20 cellular contexts compared by ENCODE assay signal in the genomic region with DNA sequence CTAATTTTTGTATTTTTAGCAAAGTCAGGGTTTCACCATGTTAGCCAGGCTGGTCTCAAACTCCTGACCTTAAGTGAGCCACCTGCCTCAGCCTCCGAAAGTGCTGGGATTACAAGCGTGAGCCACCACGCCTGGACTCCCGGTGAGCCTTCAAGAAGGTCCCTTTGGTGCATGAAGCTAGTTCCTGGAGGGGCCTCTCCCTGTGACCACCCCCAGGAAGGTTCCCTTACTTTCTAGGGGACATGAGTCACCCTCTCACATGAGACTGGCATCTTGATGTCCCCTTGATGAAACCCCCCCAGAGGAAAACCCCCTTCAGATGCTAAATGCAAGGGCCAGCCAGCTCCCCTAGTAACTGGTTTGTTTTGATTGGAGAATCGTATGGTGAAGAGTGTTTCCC. TPM values are rescaled to one million over a fixed set of nuclear protein-coding genes. Genes with fewer than 3 reads are reported as not detected.
DNase-seq lines count a peak whose midpoint lies in the region; ATAC-seq, FAIRE-seq and TF ChIP-seq lines count a peak whose summit lies in the region.
"Had no signal": no experiment of that assay in that cellular context is flagged by ENCODE, and none has a peak within 500 bp of the region (broad histone marks: within the 10 kb centered on the region; RNA-seq: fewer than 3 reads in every experiment).

No MANE protein-coding gene starts in this region.

- H3K36me3 ChIP-seq in heart right ventricle (peaks cover 0 to 79% (median 6%) of the 10 kb centered on the region in 9 donors), KMS-11 (ENCODE audit: insufficient read depth) (no peaks in the 10 kb centered on the region; the same call in 1 of the 2 replicates), K562 (ENCODE audit: control insufficient read depth, insufficient read depth, low read length) (peaks cover 78% of the 10 kb centered on the region; the same call in 2 of the 3 replicates)

- CTCF ChIA-PET in K562 (lab: Yijun Ruan, JAX; ENCODE audit: low intra/inter-chr PET ratio): no interaction called here

- no peaks in the 10 kb centered on the region for H3K9me3 Mint-ChIP-seq in stimulated activated naive B cell treated with anti-CD40 and anti-IgM and Interleukin-4, amounts not matched to agents 10 μg/mL and 1 μg/mL and 100 μg/mL, for 72 hours

- H3K4me2 ChIP-seq in KMS-11: no peak overlapping the region
- no peak overlapping the region for H3K4me2 ChIP-seq in K562 (ENCODE audit: insufficient read depth, low read length)
- H3K4me2 ChIP-seq: hepatocyte had no signal

- H3K9ac ChIP-seq in KMS-11: no peak overlapping the region
- H3K9ac ChIP-seq in K562 (ENCODE audit: insufficient read depth in 1 of 2, low read depth in 2 of 2, low read length in 2 of 2): no peak overlapping the region

- H2AFZ ChIP-seq in KMS-11 (ENCODE audit: low read depth) (no peak overlapping the region), K562 (ENCODE audit: low read depth, low read length) (no peak overlapping the region)
- H2AFZ ChIP-seq: hepatocyte had no signal

- BruUV-seq in K562 (replicated peaks; lab: Mats Ljungman, UMichigan): no TSS peak

- H3K27ac ChIP-seq in heart right ventricle: peak overlapping the region in 7 of 10 donors; percentile 22 to 64 (median 56)
- H3K27ac ChIP-seq in KMS-11: peak overlapping the region; percentile 20; the same call in 1 of the 2 replicates
- no peak overlapping the region for H3K27ac ChIP-seq in K562 (ENCODE audit: extremely low read depth, low read depth, low read length)
- H3K27ac ChIP-seq: hepatocyte had no signal

- peaks cover 3% of the 10 kb centered on the region for H3K9me1 ChIP-seq in K562 (ENCODE audit: control insufficient read depth, insufficient read depth, low read length)

- POLR2A ChIA-PET in K562 (lab: Yijun Ruan, JAX): interaction anchor here (0.6 to 1.9 kb wide), 4 partner anchors 12 to 181 kb away, joined by 3 to 6 read pairs (median 4); no protein-coding TSS in a partner anchor

- ATAC-seq in heart right ventricle (no peak), left cardiac atrium (no peak), K562 (no peak), GM18498 (IDR thresholded peaks at IDR 0.05; ENCODE audit: unreplicated experiment) (no peak)
- ATAC-seq in stimulated activated naive B cell treated with anti-CD40 and anti-IgM and Interleukin-4, amounts not matched to agents 10 μg/mL and 1 μg/mL and 100 μg/mL, for 72 hours (replicated peaks): no peak
- ATAC-seq: activated CD4-positive, alpha-beta T cell treated with anti-CD3 and anti-CD28 coated beads for 36 hours had no signal

- H3K4me1 ChIP-seq in heart right ventricle (peaks cover 0 to 72% (median 33%) of the 10 kb centered on the region in 9 donors), KMS-11 (ENCODE audit: low read depth, poor library complexity, severe bottlenecking) (peaks cover 6% of the 10 kb centered on the region), K562 (replicated peaks in 1 of 2; ENCODE audit: control insufficient read depth in 2 of 2, insufficient read depth in 2 of 2, low read length in 2 of 2) (peaks cover 0 to 13% of the 10 kb centered on the region in 2 experiments; a peak in 1 of 5 replicates)

- DNase-seq in heart right ventricle (no peak), left cardiac atrium (no peak), K562 (ENCODE audit: extremely low read depth in 1 of 4, low spot score in 3 of 4) (no peak), DMS 273 (lab: John Stamatoyannopoulos, UW; ENCODE audit: unreplicated experiment) (no peak)
- no peak for DNase-seq in stimulated activated naive B cell treated with anti-CD40 and anti-IgM and Interleukin-4, amounts not matched to agents 10 μg/mL and 1 μg/mL and 100 μg/mL, for 72 hours
- no peak for DNase-seq in activated T-cell treated with anti-CD3 and anti-CD28 coated beads, Interleukin-2, amount 50 U/mL, for 1 hour
- DNase-seq: COR-L47, islet precursor cell, NCI-H1048, NCI-H2029 treated with DMSO at 0.1 percent for 48 hours, NCI-H446 treated with DMSO at 0.1 percent for 48 hours had no signal

- H3K79me2 ChIP-seq in KMS-11 (ENCODE audit: insufficient read depth, low read depth): peaks cover 19% of the 10 kb centered on the region; the same call in 1 of the 2 replicates
- peaks cover 16% of the 10 kb centered on the region for H3K79me2 ChIP-seq in K562 (ENCODE audit: control insufficient read depth, insufficient read depth, low read length)

- H3K27me3 ChIP-seq in heart right ventricle (no peaks in the 10 kb centered on the region), KMS-11 (ENCODE audit: insufficient read depth, low read depth) (no peaks in the 10 kb centered on the region), K562 (ENCODE audit: control insufficient read depth in 2 of 2, insufficient read depth in 2 of 2, low read length in 2 of 2) (no peaks in the 10 kb centered on the region)
- H3K27me3 ChIP-seq: adrenal gland, hepatocyte had no signal

- FAIRE-seq in K562 (lab: Jason Lieb, UNC): no peak

- TF ChIP-seq RAD21 in K562 (CRISPR knock-in tag; conservative IDR thresholded peaks at IDR 0.05 in 1 of 2, IDR thresholded peaks at IDR 0.05 in 1 of 2): no peak

- in situ Hi-C loops in K562 (cut with MboI): no loop called here

- H3K4me3 ChIP-seq in heart right ventricle (no peak overlapping the region), KMS-11 (IDR thresholded peaks at IDR 0.05; ENCODE audit: insufficient read depth, low read depth, low read length) (no peak overlapping the region), K562 (no peak overlapping the region)
- H3K4me3 ChIP-seq: adrenal gland, hepatocyte had no signal

- H3K9me3 ChIP-seq in heart right ventricle (no peaks in the 10 kb centered on the region), K562 (replicated peaks; ENCODE audit: control insufficient read depth, insufficient read depth, low read depth, low read length) (no peaks in the 10 kb centered on the region)
- H3K9me3 ChIP-seq: adrenal gland had no signal

- TF ChIP-seq POLR2A in K562 (conservative IDR thresholded peaks at IDR 0.05): 0 out of 2 replicates have a peak, but pooled peaks have one; percentile 2

- H3K27ac Mint-ChIP-seq in stimulated activated naive B cell treated with anti-CD40 and anti-IgM and Interleukin-4, amounts not matched to agents 10 μg/mL and 1 μg/mL and 100 μg/mL, for 72 hours: peak overlapping the region; percentile 81
- H3K27ac Mint-ChIP-seq: activated CD4-positive, alpha-beta T cell treated with anti-CD3 and anti-CD28 coated beads for 36 hours had no signal

- H3K4me1 Mint-ChIP-seq in stimulated activated naive B cell treated with anti-CD40 and anti-IgM and Interleukin-4, amounts not matched to agents 10 μg/mL and 1 μg/mL and 100 μg/mL, for 72 hours: peaks cover 30 to 35% of the 10 kb centered on the region in 2 donors

- TF ChIP-seq CTCF in heart right ventricle (IDR thresholded peaks at IDR 0.05) (no peak), KMS-11 (conservative IDR thresholded peaks at IDR 0.05; ENCODE audit: low read depth, low read length) (no peak), K562 (IDR thresholded peaks at IDR 0.05 in 2 of 3, conservative IDR thresholded peaks at IDR 0.05 in 1 of 3; ENCODE audit: insufficient read depth in 2 of 3, low read depth in 1 of 3, low read length in 3 of 3) (no peak)

- intact Hi-C loops in heart right ventricle (cut with DNase I): no loop called here
- intact Hi-C loops in left cardiac atrium (cut with DNase I): no loop called here
- intact Hi-C loops in K562 (cut with micrococcal nuclease): no loop called here

- no peak overlapping the region for H3K4me3 Mint-ChIP-seq in stimulated activated naive B cell treated with anti-CD40 and anti-IgM and Interleukin-4, amounts not matched to agents 10 μg/mL and 1 μg/mL and 100 μg/mL, for 72 hours
- H3K4me3 Mint-ChIP-seq: activated CD4-positive, alpha-beta T cell treated with anti-CD3 and anti-CD28 coated beads for 36 hours had no signal

- no peak for TF ChIP-seq EP300 in K562 (IDR thresholded peaks at IDR 0.05; ENCODE audit: low read length)

- H3K27me3 Mint-ChIP-seq in stimulated activated naive B cell treated with anti-CD40 and anti-IgM and Interleukin-4, amounts not matched to agents 10 μg/mL and 1 μg/mL and 100 μg/mL, for 72 hours: no peaks in the 10 kb centered on the region
- H3K27me3 Mint-ChIP-seq: activated CD4-positive, alpha-beta T cell treated with anti-CD3 and anti-CD28 coated beads for 36 hours had no signal

- H3K36me3 Mint-ChIP-seq in stimulated activated naive B cell treated with anti-CD40 and anti-IgM and Interleukin-4, amounts not matched to agents 10 μg/mL and 1 μg/mL and 100 μg/mL, for 72 hours: peaks cover 42 to 63% of the 10 kb centered on the region in 2 donors

- H4K20me1 ChIP-seq in KMS-11 (ENCODE audit: insufficient read depth): no peaks in the 10 kb centered on the region; the same call in 1 of the 2 replicates
- peaks cover 5% of the 10 kb centered on the region for H4K20me1 ChIP-seq in K562 (replicated peaks; ENCODE audit: control insufficient read depth, insufficient read depth, low read length)

- WGBS in heart right ventricle, 2 donors: 51 to 71% methylated on average over 5 of the region's 5 CpGs
- WGBS in K562 (ENCODE audit: insufficient coverage, low coverage, missing lambda C conversion rate): 78% methylated on average over 5 of the region's 5 CpGs

RNA-seq across cellular contexts. Expression of a gene that starts 12.8 kb away (rescaled TPM):
- total RNA-seq in heart right ventricle (10 to 100 TPM; 12.7 to 35.7 (median 24.8) TPM), left cardiac atrium (10 to 100 TPM; 35.5 to 37.6 TPM), K562 (2014; rRNA removed) (112 and 114 TPM in 2 replicates), K562 (2014; rRNA removed; fragmentation: Illumina TruSeq; extraction: Trizol) (27.0 and 41.1 TPM in 2 replicates), K562 (2015; rRNA removed; fragmentation: Illumina TruSeq; extraction: Trizol) (65.2 and 68.5 TPM in 2 replicates), K562 (2021) (74.5 and 78.0 TPM in 2 replicates)
- polyA plus RNA-seq in heart right ventricle (10 to 100 TPM; 40.8 to 76.3 TPM), K562 (2011; rRNA removed) (37.0 and 40.8 TPM in 2 replicates), K562 (2014; fragmentation: Illumina TruSeq; extraction: Trizol) (40.4 and 87.0 TPM in 2 replicates), K562 (2014; fragmentation: Nextera tagmentation; extraction: Ambion mirVana) (10 to 100 TPM in 1 of 2 experiments, 1 to 10 TPM in 1; 5.8 to 17.1 TPM), K562 (2014; rRNA removed) (97.9 and 104 TPM in 2 replicates)
- total RNA-seq in K562 (2011; cell fraction: chromatin; rRNA removed; ENCODE audit: low replicate concordance): 20.8 and 44.6 TPM in 2 replicates
- 34.7 and 35.1 TPM in 2 replicates for total RNA-seq in K562 (2011; cell fraction: nucleolus; rRNA removed)
- 29.4 and 42.3 TPM in 2 replicates for total RNA-seq in K562 (2011; cell fraction: nucleoplasm; rRNA removed)
- polyA plus RNA-seq in K562 (2011; cell fraction: cytosol; rRNA removed): 46.0 and 113 TPM in 2 replicates
- polyA plus RNA-seq in K562 (2011; cell fraction: nucleus; rRNA removed): 25.6 and 34.1 TPM in 2 replicates
- 72.1 and 96.6 TPM in 2 replicates for polyA plus RNA-seq in K562 (2012)
- polyA minus RNA-seq in K562 (2011; rRNA and poly(A)+ RNA removed): 39.1 and 58.1 TPM in 2 replicates
- polyA minus RNA-seq in K562 (2011; cell fraction: cytosol; rRNA and poly(A)+ RNA removed): 34.9 and 36.6 TPM in 2 replicates
- 12.1 and 17.4 TPM in 2 replicates for polyA minus RNA-seq in K562 (2011; cell fraction: nucleus; rRNA and poly(A)+ RNA removed)

RNA-seq across cellular contexts. Expression of a gene that starts 26.2 kb away (rescaled TPM):
- total RNA-seq in heart right ventricle (not detected), left cardiac atrium (not detected), K562 (2014; rRNA removed) (not detected in 2 replicates), K562 (2014; rRNA removed; fragmentation: Illumina TruSeq; extraction: Trizol) (not detected in 2 replicates), K562 (2015; rRNA removed; fragmentation: Illumina TruSeq; extraction: Trizol) (not detected in 2 replicates), K562 (2021) (not detected in 2 replicates)
- polyA plus RNA-seq in heart right ventricle (not detected), K562 (2011; rRNA removed) (not detected in 2 replicates), K562 (2014; fragmentation: Illumina TruSeq; extraction: Trizol) (not detected in 2 replicates), K562 (2014; fragmentation: Nextera tagmentation; extraction: Ambion mirVana) (not detected), K562 (2014; rRNA removed) (not detected in 2 replicates)
- total RNA-seq in K562 (2011; cell fraction: chromatin; rRNA removed; ENCODE audit: low replicate concordance): not detected in 2 replicates
- not detected in 2 replicates for total RNA-seq in K562 (2011; cell fraction: nucleolus; rRNA removed)
- not detected in 2 replicates for total RNA-seq in K562 (2011; cell fraction: nucleoplasm; rRNA removed)
- polyA plus RNA-seq in K562 (2011; cell fraction: cytosol; rRNA removed): not detected in 2 replicates
- polyA plus RNA-seq in K562 (2011; cell fraction: nucleus; rRNA removed): not detected in 2 replicates
- not detected in 2 replicates for polyA plus RNA-seq in K562 (2012)
- polyA minus RNA-seq in K562 (2011; rRNA and poly(A)+ RNA removed): not detected in 2 replicates
- polyA minus RNA-seq in K562 (2011; cell fraction: cytosol; rRNA and poly(A)+ RNA removed): not detected in 2 replicates
- polyA minus RNA-seq in K562 (2011; cell fraction: nucleus; rRNA and poly(A)+ RNA removed): not detected in 2 replicates
- total RNA-seq: activated CD4-positive, alpha-beta T cell treated with anti-CD3 and anti-CD28 coated beads for 36 hours; adrenal gland; Daoy; dermis microvascular lymphatic vessel endothelial cell; hepatocyte; mesenteric fat pad; temporal lobe had no signal
- polyA plus RNA-seq: adrenal gland, hepatocyte had no signal

RNA-seq across cellular contexts. Expression of a gene that starts 58.3 kb away (rescaled TPM):
- 10 to 100 TPM; 11.5 to 25.9 (median 13.9) TPM for total RNA-seq in heart right ventricle
- polyA plus RNA-seq in heart right ventricle: 10 to 100 TPM in 1 of 2 donors, 1 to 10 TPM in 1; 9.4 to 24.6 TPM
- total RNA-seq in left cardiac atrium: 10 to 100 TPM; 21.3 to 38.3 TPM
- total RNA-seq in K562 (2011; cell fraction: chromatin; rRNA removed; ENCODE audit: low replicate concordance): 104 and 130 TPM in 2 replicates
- total RNA-seq in K562 (2011; cell fraction: nucleolus; rRNA removed): 64.9 and 66.9 TPM in 2 replicates
- 106 and 149 TPM in 2 replicates for total RNA-seq in K562 (2011; cell fraction: nucleoplasm; rRNA removed)
- total RNA-seq in K562 (2014; rRNA removed): 17.8 and 30.4 TPM in 2 replicates
- 29.8 and 33.9 TPM in 2 replicates for total RNA-seq in K562 (2014; rRNA removed; fragmentation: Illumina TruSeq; extraction: Trizol)
- total RNA-seq in K562 (2015; rRNA removed; fragmentation: Illumina TruSeq; extraction: Trizol): 37.6 and 42.7 TPM in 2 replicates
- total RNA-seq in K562 (2021): 28.9 and 32.0 TPM in 2 replicates
- 16.3 and 21.1 TPM in 2 replicates for polyA plus RNA-seq in K562 (2011; rRNA removed)
- 11.9 and 14.4 TPM in 2 replicates for polyA plus RNA-seq in K562 (2011; cell fraction: cytosol; rRNA removed)
- 24.1 and 29.4 TPM in 2 replicates for polyA plus RNA-seq in K562 (2011; cell fraction: nucleus; rRNA removed)
- 20.8 and 23.0 TPM in 2 replicates for polyA plus RNA-seq in K562 (2012)
- polyA plus RNA-seq in K562 (2014; fragmentation: Illumina TruSeq; extraction: Trizol): 27.2 and 34.0 TPM in 2 replicates
- 1 to 10 TPM; 5.6 to 7.8 TPM for polyA plus RNA-seq in K562 (2014; fragmentation: Nextera tagmentation; extraction: Ambion mirVana)
- polyA plus RNA-seq in K562 (2014; rRNA removed): 25.9 and 27.1 TPM in 2 replicates
- polyA minus RNA-seq in K562 (2011; rRNA and poly(A)+ RNA removed): 18.4 and 27.8 TPM in 2 replicates
- 10.2 and 16.6 TPM in 2 replicates for polyA minus RNA-seq in K562 (2011; cell fraction: cytosol; rRNA and poly(A)+ RNA removed)
- 22.2 and 42.1 TPM in 2 replicates for polyA minus RNA-seq in K562 (2011; cell fraction: nucleus; rRNA and poly(A)+ RNA removed)

RNA-seq across cellular contexts. Expression of a gene that starts 58.5 kb away (rescaled TPM):
- total RNA-seq in heart right ventricle (10 to 100 TPM in 9 of 10 donors, 1 to 10 TPM in 1; 9.5 to 15.1 (median 13.9) TPM), left cardiac atrium (10 to 100 TPM; 10.3 to 12.1 TPM), K562 (2014; rRNA removed) (10.1 and 11.2 TPM in 2 replicates), K562 (2014; rRNA removed; fragmentation: Illumina TruSeq; extraction: Trizol) (13.1 and 15.4 TPM in 2 replicates), K562 (2015; rRNA removed; fragmentation: Illumina TruSeq; extraction: Trizol) (10.1 and 11.0 TPM in 2 replicates), K562 (2021) (17.8 TPM in 2 replicates)
- polyA plus RNA-seq in heart right ventricle (10 to 100 TPM in 1 of 2 donors, 1 to 10 TPM in 1; 7.5 to 15.0 TPM), K562 (2011; rRNA removed) (14.9 and 16.4 TPM in 2 replicates), K562 (2014; fragmentation: Illumina TruSeq; extraction: Trizol) (16.2 and 19.7 TPM in 2 replicates), K562 (2014; fragmentation: Nextera tagmentation; extraction: Ambion mirVana) (10 to 100 TPM; 27.3 to 33.4 TPM), K562 (2014; rRNA removed) (17.3 and 18.5 TPM in 2 replicates)
- 12.4 and 19.3 TPM in 2 replicates for total RNA-seq in K562 (2011; cell fraction: chromatin; rRNA removed; ENCODE audit: low replicate concordance)
- total RNA-seq in K562 (2011; cell fraction: nucleolus; rRNA removed): 17.0 and 19.2 TPM in 2 replicates
- total RNA-seq in K562 (2011; cell fraction: nucleoplasm; rRNA removed): 21.9 and 24.2 TPM in 2 replicates
- 15.7 and 17.1 TPM in 2 replicates for polyA plus RNA-seq in K562 (2011; cell fraction: cytosol; rRNA removed)
- polyA plus RNA-seq in K562 (2011; cell fraction: nucleus; rRNA removed): 14.9 and 17.5 TPM in 2 replicates
- polyA plus RNA-seq in K562 (2012): 15.0 and 20.4 TPM in 2 replicates
- 12.7 and 13.4 TPM in 2 replicates for polyA minus RNA-seq in K562 (2011; rRNA and poly(A)+ RNA removed)
- 4.6 and 4.8 TPM in 2 replicates for polyA minus RNA-seq in K562 (2011; cell fraction: cytosol; rRNA and poly(A)+ RNA removed)
- polyA minus RNA-seq in K562 (2011; cell fraction: nucleus; rRNA and poly(A)+ RNA removed): 4.3 and 8.0 TPM in 2 replicates
